ENCODE assay signal across 24 cellular contexts in the genomic region with DNA sequence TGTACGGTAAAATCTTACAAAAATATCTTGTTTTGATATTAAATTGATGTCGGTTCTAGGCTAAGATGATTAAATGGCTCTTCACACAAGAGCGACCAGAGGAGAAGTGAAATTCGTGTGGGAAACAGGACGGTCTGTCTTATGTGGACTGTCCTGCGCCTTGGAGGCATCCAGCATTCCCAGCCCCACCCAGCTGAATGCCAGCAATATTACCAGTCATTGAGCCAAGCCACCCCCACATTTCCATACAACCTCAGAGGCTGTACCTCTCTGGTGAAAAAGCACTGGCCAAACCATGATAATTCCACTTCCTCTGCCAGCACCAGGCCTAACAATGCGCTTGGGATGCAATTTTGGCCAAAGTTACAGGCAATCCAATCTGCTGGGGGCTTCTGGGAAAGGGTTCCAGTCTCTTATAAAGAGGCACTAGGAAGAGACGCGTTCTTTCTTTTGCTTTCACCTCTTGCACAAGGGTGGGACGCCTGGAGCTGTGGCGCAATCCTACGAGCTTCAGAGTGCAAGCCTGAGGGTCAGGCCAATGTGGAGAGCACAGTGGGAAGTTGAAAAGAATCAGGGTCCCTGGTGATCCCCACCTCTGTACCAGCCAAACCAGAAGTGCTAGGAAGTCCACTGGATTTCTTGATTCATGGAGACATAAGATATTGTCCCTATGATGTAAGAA.
DNase-seq lines count a peak whose midpoint lies in the region; ATAC-seq, FAIRE-seq and TF ChIP-seq lines count a peak whose summit lies in the region.
"Had no signal": no experiment of that assay in that cellular context is flagged by ENCODE, and none has a peak within 500 bp of the region (broad histone marks: within the 10 kb centered on the region; RNA-seq: fewer than 3 reads in every experiment).

No MANE protein-coding gene starts in this region.

- H3K4me1 ChIP-seq in RWPE2 (ENCODE audit: insufficient read depth, poor library complexity, severe bottlenecking) (peaks cover 9% of the 10 kb centered on the region), kidney (ENCODE audit: control insufficient read depth in 1 of 2, insufficient read depth in 1 of 2, low read depth in 1 of 2, low read length in 2 of 2) (no peaks in the 10 kb centered on the region)

- H3K4me3 ChIP-seq in RWPE2 (ENCODE audit: severe bottlenecking) (no peak overlapping the region), kidney (ENCODE audit: low read length in 2 of 2) (no peak overlapping the region)
- H3K4me3 ChIP-seq: BLaER1 treated with 17β-estradiol and CSF1 and Interleukin-3, amounts not matched to agents 10 nM and 100 nM; thoracic aorta had no signal

- H3K36me3 ChIP-seq in RWPE2 (ENCODE audit: low read depth), result no peaks in the 10 kb centered on the region
- H3K36me3 ChIP-seq in kidney (ENCODE audit: control insufficient read depth in 1 of 2, insufficient read depth in 2 of 2, low read length in 2 of 2), result no peaks in the 10 kb centered on the region
- H3K36me3 ChIP-seq: BLaER1 treated with 17β-estradiol and CSF1 and Interleukin-3, amounts not matched to agents 10 nM and 100 nM; thoracic aorta had no signal

- intact Hi-C loops in natural killer cell (cut with micrococcal nuclease) (no loop called here), kidney (cut with DNase I) (loop anchor here (10.0 kb wide), 1 partner anchor 830 kb away; a partner anchor contains a TSS)

- H3K27me3 ChIP-seq in RWPE2 (ENCODE audit: insufficient read depth, poor library complexity, severe bottlenecking), result no peaks in the 10 kb centered on the region
- H3K27me3 ChIP-seq: BLaER1 treated with 17β-estradiol and CSF1 and Interleukin-3, amounts not matched to agents 10 nM and 100 nM had no signal

- peak; percentile 5 for DNase-seq in natural killer cell treated with Interleukin-12 subunit alpha and Interleukin-12 subunit beta and Interleukin-15 and Interleukin-18, amount 100 ng/mL, for 72 hours (ENCODE audit: low spot score)
- DNase-seq in natural killer cell, result no peak
- peak; percentile 76 for DNase-seq in RWPE2 (ENCODE audit: low spot score)
- DNase-seq in kidney, result peak; percentile 39
- DNase-seq in NCI-H748 (lab: John Stamatoyannopoulos, UW; ENCODE audit: unreplicated experiment), result no peak
- DNase-seq in central memory CD4-positive, alpha-beta T cell, result no peak
- DNase-seq in NCI-H1105 (lab: John Stamatoyannopoulos, UW), result no peak
- DNase-seq: activated CD4-positive, alpha-beta T cell treated with anti-CD3 and anti-CD28 coated beads, Interleukin-2, amount 50 U/mL, for 48 hours; activated naive CD4-positive, alpha-beta T cell treated with anti-CD3 and anti-CD28 coated beads, Interleukin-2, amount 10 ng/mL, durations not matched to agents 7 days and 5 days; activated T-cell treated with anti-CD3 and anti-CD28 coated beads, Interleukin-2, amount 50 U/mL, for 1 hour; anterior cingulate cortex; effector memory CD4-positive, alpha-beta T cell; NCI-H2029; NCI-H446; SHP77 treated with DMSO at 0.1 percent for 48 hours; stimulated activated CD4-positive, alpha-beta T cell treated with anti-CD3 and anti-CD28 coated beads, Interleukin-2, amount 100 ng/mL, for 24 hours; stimulated activated naive B cell treated with anti-CD40 and anti-IgM and Interleukin-4, amounts not matched to agents 10 μg/mL and 1 μg/mL and 100 μg/mL, for 72 hours; T-helper 17 cell had no signal

- H3K27me3 Mint-ChIP-seq in natural killer cell treated with Interleukin-12 subunit alpha and Interleukin-12 subunit beta and Interleukin-15 and Interleukin-18, amount 100 ng/mL, for 72 hours, result no peaks in the 10 kb centered on the region
- no peaks in the 10 kb centered on the region for H3K27me3 Mint-ChIP-seq in natural killer cell (ENCODE audit: low read depth in 2 of 2)
- H3K27me3 Mint-ChIP-seq: T-helper 17 cell had no signal

- no peaks in the 10 kb centered on the region for H3K36me3 Mint-ChIP-seq in natural killer cell treated with Interleukin-12 subunit alpha and Interleukin-12 subunit beta and Interleukin-15 and Interleukin-18, amount 100 ng/mL, for 72 hours
- no peaks in the 10 kb centered on the region for H3K36me3 Mint-ChIP-seq in natural killer cell
- H3K36me3 Mint-ChIP-seq: activated naive CD4-positive, alpha-beta T cell treated with anti-CD3 and anti-CD28 coated beads, Interleukin-2, amount 10 ng/mL, durations not matched to agents 7 days and 5 days; stimulated activated naive B cell treated with anti-CD40 and anti-IgM and Interleukin-4, amounts not matched to agents 10 μg/mL and 1 μg/mL and 100 μg/mL, for 72 hours had no signal

- no peak overlapping the region for H3K9ac ChIP-seq in kidney (ENCODE audit: low read length in 2 of 2)
- H3K9ac ChIP-seq: BLaER1 treated with 17β-estradiol and CSF1 and Interleukin-3, amounts not matched to agents 10 nM and 100 nM had no signal

- ATAC-seq in natural killer cell treated with Interleukin-12 subunit alpha and Interleukin-12 subunit beta and Interleukin-15 and Interleukin-18, amount 100 ng/mL, for 72 hours, result no peak
- ATAC-seq in natural killer cell, result no peak
- peak; percentile 84 for ATAC-seq in RWPE2 (ENCODE audit: low read depth)
- ATAC-seq in activated CD4-positive, CD25-positive, alpha-beta regulatory T cell treated with anti-CD3 and anti-CD28 coated beads, Interleukin-2, amount 50 U/mL, for 24 hours, result no peak
- ATAC-seq: stimulated activated naive B cell treated with anti-CD40 and anti-IgM and Interleukin-4, amounts not matched to agents 10 μg/mL and 1 μg/mL and 100 μg/mL, for 72 hours; T-helper 17 cell had no signal

- TF ChIP-seq CTCF in natural killer cell (IDR thresholded peaks at IDR 0.05), result no peak
- TF ChIP-seq CTCF in RWPE2 (IDR thresholded peaks at IDR 0.05; ENCODE audit: poor library complexity, severe bottlenecking), result no peak
- TF ChIP-seq CTCF in kidney (IDR thresholded peaks at IDR 0.05; ENCODE audit: borderline replicate concordance, extremely low read depth, insufficient read depth), result no peak

- no peak overlapping the region for H3K4me3 Mint-ChIP-seq in natural killer cell treated with Interleukin-12 subunit alpha and Interleukin-12 subunit beta and Interleukin-15 and Interleukin-18, amount 100 ng/mL, for 72 hours
- no peak overlapping the region for H3K4me3 Mint-ChIP-seq in natural killer cell
- H3K4me3 Mint-ChIP-seq: activated naive CD4-positive, alpha-beta T cell treated with anti-CD3 and anti-CD28 coated beads, Interleukin-2, amount 10 ng/mL, durations not matched to agents 7 days and 5 days; nephron; stimulated activated naive B cell treated with anti-CD40 and anti-IgM and Interleukin-4, amounts not matched to agents 10 μg/mL and 1 μg/mL and 100 μg/mL, for 72 hours; T-helper 17 cell had no signal

- H3K9me3 ChIP-seq in RWPE2 (ENCODE audit: severe bottlenecking) (no peaks in the 10 kb centered on the region), kidney (ENCODE audit: control insufficient read depth in 1 of 2, low read length in 2 of 2) (no peaks in the 10 kb centered on the region)
- H3K9me3 ChIP-seq: BLaER1 treated with 17β-estradiol and CSF1 and Interleukin-3, amounts not matched to agents 10 nM and 100 nM; thoracic aorta had no signal

- no peaks in the 10 kb centered on the region for H3K4me1 Mint-ChIP-seq in natural killer cell treated with Interleukin-12 subunit alpha and Interleukin-12 subunit beta and Interleukin-15 and Interleukin-18, amount 100 ng/mL, for 72 hours (ENCODE audit: low read depth in 2 of 2)
- peaks cover 0 to 5% of the 10 kb centered on the region in 2 donors for H3K4me1 Mint-ChIP-seq in natural killer cell
- H3K4me1 Mint-ChIP-seq: activated naive CD4-positive, alpha-beta T cell treated with anti-CD3 and anti-CD28 coated beads, Interleukin-2, amount 10 ng/mL, durations not matched to agents 7 days and 5 days had no signal

- no peak overlapping the region for H3K27ac ChIP-seq in RWPE2 (ENCODE audit: poor library complexity, severe bottlenecking)
- no peak overlapping the region for H3K27ac ChIP-seq in kidney (ENCODE audit: low read depth in 2 of 2, low read length in 2 of 2)
- H3K27ac ChIP-seq: BLaER1 treated with 17β-estradiol and CSF1 and Interleukin-3, amounts not matched to agents 10 nM and 100 nM; HL-60; thoracic aorta; VCaP had no signal

- FAIRE-seq in kidney (lab: Jason Lieb, UNC), result no peak

- no peak overlapping the region for H3K27ac Mint-ChIP-seq in natural killer cell treated with Interleukin-12 subunit alpha and Interleukin-12 subunit beta and Interleukin-15 and Interleukin-18, amount 100 ng/mL, for 72 hours
- no peak overlapping the region for H3K27ac Mint-ChIP-seq in natural killer cell
- H3K27ac Mint-ChIP-seq: activated naive CD4-positive, alpha-beta T cell treated with anti-CD3 and anti-CD28 coated beads, Interleukin-2, amount 10 ng/mL, durations not matched to agents 7 days and 5 days; nephron; stimulated activated naive B cell treated with anti-CD40 and anti-IgM and Interleukin-4, amounts not matched to agents 10 μg/mL and 1 μg/mL and 100 μg/mL, for 72 hours; T-helper 17 cell had no signal

- H3K9me3 Mint-ChIP-seq in natural killer cell treated with Interleukin-12 subunit alpha and Interleukin-12 subunit beta and Interleukin-15 and Interleukin-18, amount 100 ng/mL, for 72 hours, result no peaks in the 10 kb centered on the region
- H3K9me3 Mint-ChIP-seq in natural killer cell, result no peaks in the 10 kb centered on the region
- H3K9me3 Mint-ChIP-seq: activated naive CD4-positive, alpha-beta T cell treated with anti-CD3 and anti-CD28 coated beads, Interleukin-2, amount 10 ng/mL, durations not matched to agents 7 days and 5 days; nephron; stimulated activated naive B cell treated with anti-CD40 and anti-IgM and Interleukin-4, amounts not matched to agents 10 μg/mL and 1 μg/mL and 100 μg/mL, for 72 hours had no signal

Comparison
In these comparisons a context has a peak if more than half of its experiments do, and no peak if none do; other contexts are left out.
1. DNase-seq: peak in natural killer cell treated with Interleukin-12 subunit alpha and Interleukin-12 subunit beta and Interleukin-15 and Interleukin-18, amount 100 ng/mL, for 72 hours (single experiment), RWPE2 (single experiment) and kidney (single experiment); none in natural killer cell (single experiment), NCI-H748 (single experiment), central memory CD4-positive, alpha-beta T cell (single experiment) and NCI-H1105 (single experiment).